In the genomic region with DNA sequence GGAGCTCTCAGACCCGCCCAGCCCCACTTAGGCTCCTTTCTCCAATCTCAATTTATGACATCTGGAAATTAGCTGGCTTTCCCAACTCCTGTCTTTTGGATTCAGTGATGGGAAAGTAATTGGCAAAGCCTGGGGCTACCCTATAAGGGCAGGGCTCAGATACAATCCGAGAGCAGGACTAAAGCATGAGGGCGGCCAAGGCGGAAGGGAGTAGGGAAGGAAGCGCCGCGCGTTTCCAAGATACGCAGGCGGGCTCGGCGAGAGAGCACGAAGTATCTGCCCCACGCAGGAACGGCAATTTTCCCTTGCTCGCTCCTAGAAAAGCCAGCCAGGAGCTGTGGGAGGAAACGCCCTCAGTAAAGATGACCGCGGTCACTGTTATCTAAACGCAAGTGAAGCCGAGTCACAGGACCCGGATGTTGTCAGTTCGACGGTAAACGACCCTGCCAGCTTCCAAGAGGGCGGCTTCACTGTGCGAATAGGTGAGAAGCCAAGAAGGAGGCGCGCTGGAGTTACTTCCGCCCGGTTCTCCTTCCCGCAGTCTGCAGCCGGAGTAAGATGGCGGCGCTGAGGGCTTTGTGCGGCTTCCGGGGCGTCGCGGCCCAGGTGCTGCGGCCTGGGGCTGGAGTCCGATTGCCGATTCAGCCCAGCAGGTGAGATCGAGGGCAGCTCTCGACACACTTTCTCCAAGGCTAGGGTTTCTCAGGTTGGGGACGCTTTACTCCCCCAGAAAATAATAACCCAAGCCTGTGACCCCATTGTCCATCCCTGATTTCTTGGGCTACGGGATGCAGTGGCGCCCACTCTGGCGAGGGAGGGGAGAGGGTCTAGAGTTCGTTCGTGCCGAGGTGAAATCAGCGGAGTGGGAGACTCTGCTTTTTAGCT, we compare ENCODE assay signal across 8 cellular contexts. TPM values are rescaled to one million over a fixed set of nuclear protein-coding genes. Genes with fewer than 3 reads are reported as not detected.
DNase-seq lines count a peak whose midpoint lies in the region; ATAC-seq, FAIRE-seq and TF ChIP-seq lines count a peak whose summit lies in the region.

A gene (plus strand): TSS at position 540 of the 885 bp plus-strand sequence. CDS start 19 bp downstream, at position 559.

- peak within 1 kb of the TSS; percentile 73 for H2AFZ ChIP-seq in trophoblast cell (ENCODE audit: insufficient read depth, low read length, poor library complexity)

- peak within 1 kb of the TSS; percentile 75 for H3K4me3 ChIP-seq in trophoblast cell (ENCODE audit: low read depth, low read length)
- H3K4me3 ChIP-seq in transverse colon = peak within 1 kb of the TSS; percentile 66 to 91 (median 78)

- H3K9me3 Mint-ChIP-seq in T-cell = no peaks in the 10 kb centered on the region

- peak within 1 kb of the TSS; percentile 97 for H4K8ac ChIP-seq in trophoblast cell (ENCODE audit: low read depth, low read length)

- H3K4me2 ChIP-seq in trophoblast cell (ENCODE audit: low read length) = peak within 1 kb of the TSS; percentile 79

- H2BK12ac ChIP-seq in trophoblast cell (ENCODE audit: low read length) = peak within 1 kb of the TSS; percentile 7

- H3K27me3 ChIP-seq in trophoblast cell (ENCODE audit: insufficient read depth, low read length) (no peaks in the 10 kb centered on the region), transverse colon (no peaks in the 10 kb centered on the region)

- H3K36me3 ChIP-seq in trophoblast cell (ENCODE audit: control insufficient read depth in 1 of 2, insufficient read depth in 2 of 2, low read length in 2 of 2) (peaks cover 8 to 9% of the 10 kb centered on the region in 2 experiments), transverse colon (peaks cover 0 to 15% (median 5%) of the 10 kb centered on the region in 4 donors)

- in situ Hi-C loops in transverse colon (cut with MboI; ENCODE audit: low pct_ligation_motif_present in 1 of 4, low pct_unique_long_range_greater_than_20kb in 1 of 4, low sequenced_read_pairs in 3 of 4) = loop anchor here in 1 of 4 donors (25.0 kb wide), 1 partner anchor 185 kb away; no protein-coding TSS in a partner anchor

- peak within 1 kb of the TSS; percentile 30 for H2AK5ac ChIP-seq in trophoblast cell (ENCODE audit: low read length)

- peaks cover 64 to 72% (median 72%) of the 10 kb centered on the region in 3 donors for H3K4me1 Mint-ChIP-seq in T-cell

- ATAC-seq in HG02852 (IDR thresholded peaks at IDR 0.05; ENCODE audit: unreplicated experiment) = peak; percentile 96
- peak; percentile 98 for ATAC-seq in T-cell (replicated peaks in 1 of 4)

- peak within 1 kb of the TSS; percentile 89 for H4K91ac ChIP-seq in trophoblast cell (ENCODE audit: low read depth, low read length)

- intact Hi-C loops in cardiac septum (cut with DNase I) (loop anchor here (5.0 kb wide), 2 partner anchors 110 to 185 kb away; a partner anchor contains a TSS), transverse colon (cut with DNase I; ENCODE audit: low total_unique reads) (no loop called here)

- DNase-seq in GM12892 (ENCODE audit: insufficient read length) (peak; percentile 93), NCI-H1436 treated with DMSO at 0.1 percent for 48 hours (lab: John Stamatoyannopoulos, UW) (peak; percentile 92), T-cell (peak; percentile 82 to 99 (median 96)), cardiac septum (ENCODE audit: low spot score) (peak; percentile 99), trophoblast cell (peak; percentile 100), transverse colon (peak; percentile 99)

- peak within 1 kb of the TSS; percentile 90 for H3K18ac ChIP-seq in trophoblast cell (ENCODE audit: low read length)

- H3K79me2 ChIP-seq in trophoblast cell (ENCODE audit: control insufficient read depth, insufficient read depth, low read length, poor library complexity) = peaks cover 6% of the 10 kb centered on the region

- no peaks in the 10 kb centered on the region for H3K27me3 Mint-ChIP-seq in T-cell

- peaks cover 14% of the 10 kb centered on the region for H3K79me1 ChIP-seq in trophoblast cell (ENCODE audit: low read length)

- peak within 1 kb of the TSS; percentile 93 to 95 (median 95) for H3K4me3 Mint-ChIP-seq in T-cell

- H3K9ac ChIP-seq in trophoblast cell (ENCODE audit: low read length) = peak within 1 kb of the TSS; percentile 94

- H3K9me3 ChIP-seq in trophoblast cell (ENCODE audit: insufficient read depth, low read depth, low read length) = no peaks in the 10 kb centered on the region
- H3K9me3 ChIP-seq in transverse colon = no peaks in the 10 kb centered on the region

- no peak for TF ChIP-seq EP300 in transverse colon (IDR thresholded peaks at IDR 0.05; ENCODE audit: low read depth)

- peaks cover 26% of the 10 kb centered on the region for H3K36me3 Mint-ChIP-seq in T-cell

- peak within 1 kb of the TSS; percentile 97 for H3K27ac ChIP-seq in adipose tissue (ENCODE audit: low read depth, low read length)
- peak within 1 kb of the TSS; percentile 56 for H3K27ac ChIP-seq in trophoblast cell (ENCODE audit: low read depth, low read length)
- peak within 1 kb of the TSS; percentile 90 to 98 (median 94) for H3K27ac ChIP-seq in transverse colon

- TF ChIP-seq POLR2A in GM12892 (IDR thresholded peaks at IDR 0.05; ENCODE audit: low read depth, low read length) (peak; percentile 95), transverse colon (IDR thresholded peaks at IDR 0.05) (peak; percentile 84)

- FAIRE-seq in GM12892 (lab: Jason Lieb, UNC) = peak; percentile 96

- CTCF ChIA-PET in T-cell (lab: Charles Lee) = interaction anchor here (0.6 to 6.1 kb wide), 11 partner anchors 10 to 1012 kb away, joined by 3 to 76 read pairs (median 5); a partner anchor contains a TSS

- peak within 1 kb of the TSS; percentile 90 for H3K14ac ChIP-seq in trophoblast cell (ENCODE audit: low read length)

- POLR2A ChIA-PET in T-cell (lab: Charles Lee) = interaction anchor here (0.5 to 2.1 kb wide), 9 partner anchors 14 to 188 kb away, joined by 3 to 14 read pairs (median 6); a partner anchor contains a TSS

- H3K27ac Mint-ChIP-seq in T-cell = peak within 1 kb of the TSS; percentile 97 to 98

- no peak within 1 kb of the TSS for H3K23ac ChIP-seq in trophoblast cell (ENCODE audit: low read length)

- peak within 1 kb of the TSS; percentile 96 for H4K12ac ChIP-seq in trophoblast cell (ENCODE audit: low read depth, low read length)

- peak within 1 kb of the TSS; percentile 80 for H2BK5ac ChIP-seq in trophoblast cell (ENCODE audit: low read depth, low read length, poor library complexity)

- H3K4me1 ChIP-seq in trophoblast cell (ENCODE audit: control insufficient read depth in 1 of 2, insufficient read depth in 2 of 2, low read length in 2 of 2) = peaks cover 27 to 31% of the 10 kb centered on the region in 2 experiments
- H3K4me1 ChIP-seq in transverse colon = peaks cover 40 to 82% (median 55%) of the 10 kb centered on the region in 4 donors

- H3K4ac ChIP-seq in trophoblast cell (ENCODE audit: low read depth, low read length) = peak within 1 kb of the TSS; percentile 53

- 2 to 3% (median 3%) methylated on average over 53 of the region's 53 CpGs for WGBS in adipose tissue, 3 donors
- WGBS in trophoblast cell (ENCODE audit: extremely low coverage, insufficient coverage, insufficient read length) = no CpG with 5 or more reads among the region's 53 CpGs
- 0 to 2% methylated on average over 6 to 50 of the region's 53 CpGs for WGBS in transverse colon (ENCODE audit: low coverage in 1 of 2), 2 donors

- H2BK120ac ChIP-seq in trophoblast cell (ENCODE audit: insufficient read depth, low read length, poor library complexity) = peak within 1 kb of the TSS; percentile 89

- peak in 2 of 5 experiments; percentile 5 to 16 for TF ChIP-seq CTCF in transverse colon (IDR thresholded peaks at IDR 0.05)

RNA-seq across cellular contexts. Expression of the gene that starts here (rescaled TPM):
- 101 TPM for polyA plus RNA-seq in GM12892 (2012; ENCODE audit: missing spikeins)
- total RNA-seq in T-cell (10 to 100 TPM; 57.3 to 92.2 (median 88.2) TPM), cardiac septum (253 TPM), transverse colon (100 to 1,000 TPM in 3 of 4 donors, 10 to 100 TPM in 1; 82.6 to 209 (median 144) TPM)
- polyA plus RNA-seq in adipose tissue = 100 to 1,000 TPM in 1 of 3 donors, 10 to 100 TPM in 2; 68.4 to 163 (median 86.3) TPM
- polyA plus RNA-seq in trophoblast cell (2013) = 39.1 and 40.2 TPM in 2 replicates

Comparison
In these comparisons a context has a peak if more than half of its experiments do, and no peak if none do; other contexts are left out.
1. Peak in every context shown above with its lines: DNase-seq, ATAC-seq, H3K4me3 ChIP-seq and H3K27ac ChIP-seq.